ENCODE assay signal across 1 cellular context in the genomic region with DNA sequence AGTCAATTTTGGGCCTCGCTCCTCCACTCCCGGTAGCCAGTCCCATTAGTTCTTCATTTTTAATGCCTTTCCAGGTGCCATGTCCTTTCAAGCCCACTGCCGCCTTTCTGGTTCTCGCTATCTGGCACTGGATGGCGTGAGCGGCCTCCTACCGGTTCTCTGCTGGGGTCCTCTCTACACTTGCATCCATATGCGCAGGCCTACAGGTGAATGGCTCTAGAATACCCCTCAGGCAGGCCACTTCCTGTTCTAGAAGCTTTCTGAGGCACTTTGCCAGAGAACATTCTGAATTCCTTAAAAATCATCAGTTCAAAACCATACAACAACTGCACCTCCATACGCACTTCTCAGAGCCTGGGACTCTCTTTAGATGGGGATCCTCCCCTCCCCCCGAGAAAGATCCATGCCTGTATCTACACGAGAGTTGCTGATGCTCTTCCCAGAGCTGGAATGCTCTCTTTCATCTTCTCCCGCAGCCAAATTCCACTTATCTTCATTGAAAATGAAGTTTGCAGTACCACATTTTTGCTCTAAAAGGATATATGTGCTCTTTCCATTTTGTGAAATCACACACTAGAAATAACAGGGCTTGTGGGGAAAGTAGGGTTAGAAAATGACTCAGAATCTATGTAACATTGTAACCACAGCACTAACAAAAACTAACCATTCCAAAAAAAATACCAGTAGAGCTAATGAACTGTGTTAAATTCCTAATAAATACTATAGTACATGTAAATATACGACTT.
TF ChIP-seq lines count a peak whose summit lies in the region.

No MANE protein-coding gene starts in this region.

TF ChIP-seq in HEK293, 187 proteins besides CTCF, POLR2A, EP300 and RAD21 (continued from another document):
- TF ChIP-seq, protein P1, sequence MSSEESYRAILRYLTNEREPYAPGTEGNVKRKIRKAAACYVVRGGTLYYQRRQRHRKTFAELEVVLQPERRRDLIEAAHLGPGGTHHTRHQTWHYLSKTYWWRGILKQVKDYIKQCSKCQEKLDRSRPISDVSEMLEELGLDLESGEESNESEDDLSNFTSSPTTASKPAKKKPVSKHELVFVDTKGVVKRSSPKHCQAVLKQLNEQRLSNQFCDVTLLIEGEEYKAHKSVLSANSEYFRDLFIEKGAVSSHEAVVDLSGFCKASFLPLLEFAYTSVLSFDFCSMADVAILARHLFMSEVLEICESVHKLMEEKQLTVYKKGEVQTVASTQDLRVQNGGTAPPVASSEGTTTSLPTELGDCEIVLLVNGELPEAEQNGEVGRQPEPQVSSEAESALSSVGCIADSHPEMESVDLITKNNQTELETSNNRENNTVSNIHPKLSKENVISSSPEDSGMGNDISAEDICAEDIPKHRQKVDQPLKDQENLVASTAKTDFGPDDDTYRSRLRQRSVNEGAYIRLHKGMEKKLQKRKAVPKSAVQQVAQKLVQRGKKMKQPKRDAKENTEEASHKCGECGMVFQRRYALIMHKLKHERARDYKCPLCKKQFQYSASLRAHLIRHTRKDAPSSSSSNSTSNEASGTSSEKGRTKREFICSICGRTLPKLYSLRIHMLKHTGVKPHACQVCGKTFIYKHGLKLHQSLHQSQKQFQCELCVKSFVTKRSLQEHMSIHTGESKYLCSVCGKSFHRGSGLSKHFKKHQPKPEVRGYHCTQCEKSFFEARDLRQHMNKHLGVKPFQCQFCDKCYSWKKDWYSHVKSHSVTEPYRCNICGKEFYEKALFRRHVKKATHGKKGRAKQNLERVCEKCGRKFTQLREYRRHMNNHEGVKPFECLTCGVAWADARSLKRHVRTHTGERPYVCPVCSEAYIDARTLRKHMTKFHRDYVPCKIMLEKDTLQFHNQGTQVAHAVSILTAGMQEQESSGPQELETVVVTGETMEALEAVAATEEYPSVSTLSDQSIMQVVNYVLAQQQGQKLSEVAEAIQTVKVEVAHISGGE (tag by site-specific recombination; conservative IDR thresholded peaks at IDR 0.05; ENCODE audit: low read depth): no peak
- TF ChIP-seq ZNF473 (tag by site-specific recombination; IDR thresholded peaks at IDR 0.05) (no peak), ZBTB44 (tag by site-specific recombination; IDR thresholded peaks at IDR 0.05) (no peak), GLIS1 (tag by site-specific recombination; IDR thresholded peaks at IDR 0.05) (peak; percentile 14; the same call in 1 of the 2 replicates), PBX3 (CRISPR knock-in tag; IDR thresholded peaks at IDR 0.05) (no peak)
